In the genomic region with DNA sequence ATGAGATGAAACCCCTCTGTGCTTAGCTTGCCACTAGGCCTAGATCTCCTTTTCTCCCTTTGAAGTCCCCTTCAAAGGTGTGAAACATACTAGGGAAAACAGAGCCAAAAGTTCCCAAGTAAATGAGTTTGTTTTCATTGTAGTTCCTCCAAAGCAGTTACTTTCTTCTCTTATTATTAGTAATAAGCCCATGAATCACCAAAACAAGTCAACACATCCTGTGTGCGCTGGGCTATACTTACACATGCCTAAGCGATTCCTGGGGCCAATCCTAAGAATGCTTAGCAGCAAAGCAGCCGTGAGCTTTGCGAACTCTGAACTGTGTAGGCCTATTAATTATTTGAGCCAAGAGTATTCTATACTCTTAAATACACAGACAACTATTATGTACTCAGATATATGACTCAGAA, we compare ENCODE assay signal across 13 cellular contexts. TPM values are rescaled to one million over a fixed set of nuclear protein-coding genes. Genes with fewer than 3 reads are reported as not detected.
A peak's percentile ranks its signal among the peaks of the same experiment; 100 is the strongest.
DNase-seq lines count a peak whose midpoint lies in the region; ATAC-seq and TF ChIP-seq lines count a peak whose summit lies in the region.
"Had no signal": no experiment of that assay in that cellular context is flagged by ENCODE, and none has a peak within 500 bp of the region (broad histone marks: within the 10 kb centered on the region; RNA-seq: fewer than 3 reads in every experiment).

No MANE protein-coding gene starts in this region.

- POLR2A ChIA-PET in Caco-2 (lab: Charles Lee): interaction anchor here (0.6 to 0.9 kb wide), 2 partner anchors 8 to 15 kb away, joined by 4 to 5 read pairs; partner anchors contain the start of gene ENC1
- POLR2A ChIA-PET in OCI-LY7 (lab: Charles Lee): interaction anchor here (0.6 to 1.4 kb wide), 6 partner anchors 13 to 771 kb away, joined by 3 to 5 read pairs (median 4); no protein-coding TSS in a partner anchor
- POLR2A ChIA-PET in activated CD4-positive, alpha-beta T cell treated with anti-CD3 and anti-CD28 coated beads, Interleukin-2, amount 10 ng/mL, durations not matched to agents 7 days and 5 days (lab: Charles Lee): no interaction called here

- BruUV-seq in Caco-2 (replicated peaks; lab: Mats Ljungman, UMichigan): no TSS peak
- no TSS peak for BruUV-seq in OCI-LY7 (replicated peaks; lab: Mats Ljungman, UMichigan)

- peaks cover 54% of the 10 kb centered on the region for H3F3A ChIP-seq in neural progenitor cell (ENCODE audit: low read depth)

- H3K27me3 Mint-ChIP-seq in Caco-2 (ENCODE audit: insufficient read depth, unreplicated experiment) (no peaks in the 10 kb centered on the region), neural progenitor cell (ENCODE audit: insufficient read depth, low read depth) (no peaks in the 10 kb centered on the region)
- H3K27me3 Mint-ChIP-seq in activated CD4-positive, alpha-beta T cell treated with anti-CD3 and anti-CD28 coated beads, Interleukin-2, amount 10 ng/mL, durations not matched to agents 7 days and 5 days: peaks cover 5% of the 10 kb centered on the region
- peaks cover 3% of the 10 kb centered on the region for H3K27me3 Mint-ChIP-seq in activated T-helper 1 cell treated with anti-CD3 and anti-CD28 coated beads, Interleukin-12 subunit alpha, Interleukin-12 subunit beta, Interleukin-2, Interleukin-4 antibody, amounts not matched to agents 30 ng/mL and 10 ng/mL and 1 ng/mL, durations not matched to agents 14 hours and 24 hours and 36 hours (ENCODE audit: insufficient read depth)

- peak in 1 of 2 experiments; percentile 62 for DNase-seq in Caco-2
- no peak for DNase-seq in OCI-LY7 (ENCODE audit: low spot score)
- no peak for DNase-seq in epithelial cell of prostate (ENCODE audit: low read depth, low spot score)
- DNase-seq in neural progenitor cell (ENCODE audit: low spot score): no peak
- DNase-seq in activated CD4-positive, alpha-beta T cell treated with anti-CD3 and anti-CD28 coated beads, Interleukin-2, amount 10 ng/mL, durations not matched to agents 7 days and 5 days: no peak
- no peak for DNase-seq in activated CD8-positive, alpha-beta memory T cell treated with anti-CD3 and anti-CD28 coated beads, Interleukin-2, amount 50 U/mL, for 4 hours
- DNase-seq in activated T-helper 1 cell treated with anti-CD3 and anti-CD28 coated beads, Interleukin-12 subunit alpha, Interleukin-12 subunit beta, Interleukin-2, Interleukin-4 antibody, amounts not matched to agents 30 ng/mL and 10 ng/mL and 1 ng/mL, durations not matched to agents 14 hours and 24 hours and 36 hours (ENCODE audit: low spot score): no peak
- DNase-seq: activated effector memory CD4-positive, alpha-beta T cell treated with Interleukin-2 at 50 U/mL for 16 hours; CD4-positive, alpha-beta T cell; effector memory CD4-positive, alpha-beta T cell; NCI-H1694 had no signal

- H3K9ac ChIP-seq in neural progenitor cell: no peak overlapping the region

- H3K9me3 Mint-ChIP-seq in Caco-2 (ENCODE audit: unreplicated experiment) (no peaks in the 10 kb centered on the region), neural progenitor cell (no peaks in the 10 kb centered on the region)
- no peaks in the 10 kb centered on the region for H3K9me3 Mint-ChIP-seq in activated CD4-positive, alpha-beta T cell treated with anti-CD3 and anti-CD28 coated beads, Interleukin-2, amount 10 ng/mL, durations not matched to agents 7 days and 5 days
- H3K9me3 Mint-ChIP-seq in activated T-helper 1 cell treated with anti-CD3 and anti-CD28 coated beads, Interleukin-12 subunit alpha, Interleukin-12 subunit beta, Interleukin-2, Interleukin-4 antibody, amounts not matched to agents 30 ng/mL and 10 ng/mL and 1 ng/mL, durations not matched to agents 14 hours and 24 hours and 36 hours: no peaks in the 10 kb centered on the region
- H3K9me3 Mint-ChIP-seq: CD4-positive, alpha-beta T cell had no signal

- H3K4me3 Mint-ChIP-seq in Caco-2 (ENCODE audit: unreplicated experiment): no peak overlapping the region
- H3K4me3 Mint-ChIP-seq in neural progenitor cell: no peak overlapping the region
- H3K4me3 Mint-ChIP-seq in activated CD4-positive, alpha-beta T cell treated with anti-CD3 and anti-CD28 coated beads, Interleukin-2, amount 10 ng/mL, durations not matched to agents 7 days and 5 days: no peak overlapping the region
- no peak overlapping the region for H3K4me3 Mint-ChIP-seq in activated T-helper 1 cell treated with anti-CD3 and anti-CD28 coated beads, Interleukin-12 subunit alpha, Interleukin-12 subunit beta, Interleukin-2, Interleukin-4 antibody, amounts not matched to agents 30 ng/mL and 10 ng/mL and 1 ng/mL, durations not matched to agents 14 hours and 24 hours and 36 hours
- H3K4me3 Mint-ChIP-seq: CD4-positive, alpha-beta T cell had no signal

- H3K27ac Mint-ChIP-seq in Caco-2 (ENCODE audit: unreplicated experiment): peak overlapping the region; percentile 91
- no peak overlapping the region for H3K27ac Mint-ChIP-seq in neural progenitor cell
- H3K27ac Mint-ChIP-seq in activated CD4-positive, alpha-beta T cell treated with anti-CD3 and anti-CD28 coated beads, Interleukin-2, amount 10 ng/mL, durations not matched to agents 7 days and 5 days: no peak overlapping the region
- H3K27ac Mint-ChIP-seq in activated T-helper 1 cell treated with anti-CD3 and anti-CD28 coated beads, Interleukin-12 subunit alpha, Interleukin-12 subunit beta, Interleukin-2, Interleukin-4 antibody, amounts not matched to agents 30 ng/mL and 10 ng/mL and 1 ng/mL, durations not matched to agents 14 hours and 24 hours and 36 hours: no peak overlapping the region

- H3K4me1 ChIP-seq in Caco-2 (peaks cover 74% of the 10 kb centered on the region), OCI-LY7 (ENCODE audit: insufficient read depth, low read length, poor library complexity, severe bottlenecking) (peaks cover 37% of the 10 kb centered on the region), neural progenitor cell (peaks cover 64% of the 10 kb centered on the region)

- H2AFZ ChIP-seq in OCI-LY7 (ENCODE audit: low read length) (no peak overlapping the region), neural progenitor cell (replicated peaks) (no peak overlapping the region)

- H3K4me3 ChIP-seq in Caco-2 (ENCODE audit: low read depth, low read length): no peak overlapping the region
- no peak overlapping the region for H3K4me3 ChIP-seq in OCI-LY7 (ENCODE audit: low read depth, low read length, poor library complexity, severe bottlenecking)
- H3K4me3 ChIP-seq in neural progenitor cell: no peak overlapping the region
- H3K4me3 ChIP-seq: vagina had no signal

- no peak for TF ChIP-seq CTCF in Caco-2 (IDR thresholded peaks at IDR 0.05; ENCODE audit: insufficient read depth in 1 of 2, low read depth in 1 of 2, low read length in 1 of 2, severe bottlenecking in 1 of 2, unreplicated experiment in 1 of 2)
- TF ChIP-seq CTCF in OCI-LY7 (conservative IDR thresholded peaks at IDR 0.05; ENCODE audit: low read length): no peak
- TF ChIP-seq CTCF in neural progenitor cell (IDR thresholded peaks at IDR 0.05): no peak

- H3K4me2 ChIP-seq in OCI-LY7 (ENCODE audit: low read length) (no peak overlapping the region), neural progenitor cell (peak overlapping the region; percentile 14)

- H3K27me3 ChIP-seq in Caco-2 (replicated peaks; ENCODE audit: control insufficient read depth, insufficient read depth, low read length) (no peaks in the 10 kb centered on the region), neural progenitor cell (no peaks in the 10 kb centered on the region)
- H3K27me3 ChIP-seq: vagina had no signal

- H3K9me2 ChIP-seq in OCI-LY7 (ENCODE audit: insufficient read depth, low read length): no peaks in the 10 kb centered on the region

- CTCF ChIA-PET in Caco-2 (lab: Charles Lee) (interaction anchor here (0.8 to 1.2 kb wide), 2 partner anchors 7 to 17 kb away, joined by 3 read pairs; partner anchors contain the start of gene ENC1), OCI-LY7 (lab: Charles Lee; ENCODE audit: unreplicated experiment) (no interaction called here)
- CTCF ChIA-PET in activated CD4-positive, alpha-beta T cell treated with anti-CD3 and anti-CD28 coated beads, Interleukin-2, amount 10 ng/mL, durations not matched to agents 7 days and 5 days (lab: Charles Lee): interaction anchor here (0.8 to 2.0 kb wide), 3 partner anchors 10 to 18 kb away, joined by 3 to 10 read pairs (median 3); no protein-coding TSS in a partner anchor

- H3K27ac ChIP-seq in OCI-LY7 (ENCODE audit: low read depth, low read length, poor library complexity, severe bottlenecking) (peak overlapping the region; percentile 78), epithelial cell of prostate (peak overlapping the region; percentile 94), neural progenitor cell (no peak overlapping the region)
- H3K27ac ChIP-seq: vagina had no signal

- H3K36me3 Mint-ChIP-seq in Caco-2 (ENCODE audit: insufficient read depth, unreplicated experiment) (peaks cover 100% of the 10 kb centered on the region), neural progenitor cell (peaks cover 45% of the 10 kb centered on the region)
- peaks cover 4% of the 10 kb centered on the region for H3K36me3 Mint-ChIP-seq in activated CD4-positive, alpha-beta T cell treated with anti-CD3 and anti-CD28 coated beads, Interleukin-2, amount 10 ng/mL, durations not matched to agents 7 days and 5 days (ENCODE audit: low read depth)
- H3K36me3 Mint-ChIP-seq in activated T-helper 1 cell treated with anti-CD3 and anti-CD28 coated beads, Interleukin-12 subunit alpha, Interleukin-12 subunit beta, Interleukin-2, Interleukin-4 antibody, amounts not matched to agents 30 ng/mL and 10 ng/mL and 1 ng/mL, durations not matched to agents 14 hours and 24 hours and 36 hours (ENCODE audit: low read depth): peaks cover 2% of the 10 kb centered on the region

- intact Hi-C loops in Caco-2 (cut with micrococcal nuclease; ENCODE audit: unreplicated experiment) (loop anchor here (1.0 kb wide), 4 partner anchors 7 to 52 kb away; partner anchors contain the start of gene ENC1), OCI-LY7 (cut with micrococcal nuclease; ENCODE audit: unreplicated experiment) (no loop called here)
- intact Hi-C loops in activated T-helper 1 cell treated with anti-CD3 and anti-CD28 coated beads, Interleukin-12 subunit alpha, Interleukin-12 subunit beta, Interleukin-2, Interleukin-4 antibody, amounts not matched to agents 30 ng/mL and 10 ng/mL and 1 ng/mL, durations not matched to agents 14 hours and 24 hours and 36 hours (cut with micrococcal nuclease): no loop called here

- H3K79me2 ChIP-seq in OCI-LY7 (ENCODE audit: insufficient read depth, low read depth, low read length): peaks cover 4% of the 10 kb centered on the region; the same call in 1 of the 2 replicates
- H3K79me2 ChIP-seq in neural progenitor cell (ENCODE audit: low read depth): peaks cover 98% of the 10 kb centered on the region

- H4K20me1 ChIP-seq in OCI-LY7 (ENCODE audit: insufficient read depth, low read length) (no peaks in the 10 kb centered on the region), neural progenitor cell (ENCODE audit: low read depth) (peaks cover 98% of the 10 kb centered on the region)

- no peak for ATAC-seq in HG03571 (IDR thresholded peaks at IDR 0.05; ENCODE audit: unreplicated experiment)

- H3K36me3 ChIP-seq in Caco-2 (ENCODE audit: control insufficient read depth, insufficient read depth, low read length) (peaks cover 22% of the 10 kb centered on the region), OCI-LY7 (ENCODE audit: insufficient read depth, low read length) (peaks cover 28% of the 10 kb centered on the region), neural progenitor cell (peaks cover 6% of the 10 kb centered on the region)

- no peaks in the 10 kb centered on the region for H3K9me3 ChIP-seq in Caco-2
- H3K9me3 ChIP-seq in OCI-LY7 (ENCODE audit: low read length): no peaks in the 10 kb centered on the region
- H3K9me3 ChIP-seq in neural progenitor cell (ENCODE audit: low read depth): no peaks in the 10 kb centered on the region
- H3K9me3 ChIP-seq: vagina had no signal

- H3K4me1 Mint-ChIP-seq in Caco-2 (ENCODE audit: low read depth, unreplicated experiment): peaks cover 65% of the 10 kb centered on the region
- H3K4me1 Mint-ChIP-seq in neural progenitor cell: peaks cover 89% of the 10 kb centered on the region
- H3K4me1 Mint-ChIP-seq in activated CD4-positive, alpha-beta T cell treated with anti-CD3 and anti-CD28 coated beads, Interleukin-2, amount 10 ng/mL, durations not matched to agents 7 days and 5 days: peaks cover 32% of the 10 kb centered on the region
- peaks cover 30% of the 10 kb centered on the region for H3K4me1 Mint-ChIP-seq in activated T-helper 1 cell treated with anti-CD3 and anti-CD28 coated beads, Interleukin-12 subunit alpha, Interleukin-12 subunit beta, Interleukin-2, Interleukin-4 antibody, amounts not matched to agents 30 ng/mL and 10 ng/mL and 1 ng/mL, durations not matched to agents 14 hours and 24 hours and 36 hours (ENCODE audit: low read depth)

RNA-seq across cellular contexts. Expression of gene ENC1, which starts 7.6 kb away (rescaled TPM):
- total RNA-seq in Caco-2 (2022): 92.7 and 106 TPM in 2 replicates
- total RNA-seq in OCI-LY7 (2014; rRNA removed; shearing (Covaris generic)): 19.4 and 25.9 TPM in 2 replicates
- total RNA-seq in OCI-LY7 (2022): 11.6 and 12.1 TPM in 2 replicates
- total RNA-seq in neural progenitor cell (ENCODE audit: low replicate concordance): 73.8 and 146 TPM in 2 replicates
- 1 to 10 TPM; 2.2 to 3.4 TPM for total RNA-seq in activated CD4-positive, alpha-beta T cell treated with anti-CD3 and anti-CD28 coated beads, Interleukin-2, amount 10 ng/mL, durations not matched to agents 7 days and 5 days
- total RNA-seq in activated T-helper 1 cell treated with anti-CD3 and anti-CD28 coated beads, Interleukin-12 subunit alpha, Interleukin-12 subunit beta, Interleukin-2, Interleukin-4 antibody, amounts not matched to agents 30 ng/mL and 10 ng/mL and 1 ng/mL, durations not matched to agents 14 hours and 24 hours and 36 hours: 2.7 and 3.2 TPM in 2 replicates

RNA-seq across cellular contexts. Expression of gene HEXB, which starts 52.1 kb away (rescaled TPM):
- 217 and 230 TPM in 2 replicates for total RNA-seq in Caco-2 (2022)
- 23.8 and 27.4 TPM in 2 replicates for total RNA-seq in OCI-LY7 (2014; rRNA removed; shearing (Covaris generic))
- 35.4 and 36.2 TPM in 2 replicates for total RNA-seq in OCI-LY7 (2022)
- 56.3 and 65.6 TPM in 2 replicates for total RNA-seq in neural progenitor cell (ENCODE audit: low replicate concordance)
- 10 to 100 TPM; 71.4 to 73.3 TPM for total RNA-seq in activated CD4-positive, alpha-beta T cell treated with anti-CD3 and anti-CD28 coated beads, Interleukin-2, amount 10 ng/mL, durations not matched to agents 7 days and 5 days
- 62.7 and 71.4 TPM in 2 replicates for total RNA-seq in activated T-helper 1 cell treated with anti-CD3 and anti-CD28 coated beads, Interleukin-12 subunit alpha, Interleukin-12 subunit beta, Interleukin-2, Interleukin-4 antibody, amounts not matched to agents 30 ng/mL and 10 ng/mL and 1 ng/mL, durations not matched to agents 14 hours and 24 hours and 36 hours
